In genomic region chr1:204224655-204225054, GRCh38 we compare ENCODE assay signal across 22 cellular contexts. TPM values are rescaled to one million over a fixed set of nuclear protein-coding genes. Genes with fewer than 3 reads are reported as not detected.
"Had no signal": no experiment of that assay in that cellular context is flagged by ENCODE, and none has a peak within 500 bp of the region (broad histone marks: within the 10 kb centered on the region; RNA-seq: fewer than 3 reads in every experiment).

No MANE protein-coding gene starts in this region.

- H3K9me3 ChIP-seq: ascending aorta, colonic mucosa, lower lobe of right lung, prostate gland had no signal

- H3K4me1 Mint-ChIP-seq: activated naive CD8-positive, alpha-beta T cell treated with anti-CD3 and anti-CD28 coated beads, Interleukin-2, amount 50 U/mL, for 24 hours had no signal

- H3K4me1 ChIP-seq: ascending aorta, colonic mucosa, lower lobe of right lung had no signal

- H3K27me3 ChIP-seq: ascending aorta, colonic mucosa had no signal

- H3K9me3 Mint-ChIP-seq: activated naive CD4-positive, alpha-beta T cell treated with anti-CD3 and anti-CD28 coated beads for 36 hours; activated naive CD8-positive, alpha-beta T cell treated with anti-CD3 and anti-CD28 coated beads, Interleukin-2, amount 50 U/mL, for 24 hours; activated T-helper 2 cell treated with anti-CD3 and anti-CD28 coated beads, Interferon-gamma antibody, Interleukin-2, Interleukin-4, amounts not matched to agents 10 μg/mL and 5 μg/mL and 100 μg/mL, durations not matched to agents 14 hours and 24 hours and 36 hours; mesothelial cell of epicardium; nephron progenitor cell; stimulated activated naive CD8-positive, alpha-beta T cell treated with anti-CD3 and anti-CD28 coated beads, Interleukin-15, Interleukin-2, amounts not matched to agents 100 ng/mL and 50 ng/mL, for 24 hours; type B pancreatic cell had no signal

- H3K27ac ChIP-seq: ascending aorta, colonic mucosa, lower lobe of right lung, prostate gland had no signal

- H3K4me3 Mint-ChIP-seq: activated naive CD4-positive, alpha-beta T cell treated with anti-CD3 and anti-CD28 coated beads for 36 hours; activated naive CD8-positive, alpha-beta T cell treated with anti-CD3 and anti-CD28 coated beads, Interleukin-2, amount 50 U/mL, for 24 hours; mesothelial cell of epicardium; nephron progenitor cell; stimulated activated naive CD8-positive, alpha-beta T cell treated with anti-CD3 and anti-CD28 coated beads, Interleukin-15, Interleukin-2, amounts not matched to agents 100 ng/mL and 50 ng/mL, for 24 hours; type B pancreatic cell had no signal

- ATAC-seq: activated naive CD8-positive, alpha-beta T cell treated with anti-CD3 and anti-CD28 coated beads, Interleukin-2, amount 50 U/mL, for 24 hours; lower lobe of right lung; right cardiac atrium had no signal

- FAIRE-seq: endometrium had no signal

- H3K27ac Mint-ChIP-seq: activated naive CD4-positive, alpha-beta T cell treated with anti-CD3 and anti-CD28 coated beads for 36 hours; activated naive CD8-positive, alpha-beta T cell treated with anti-CD3 and anti-CD28 coated beads, Interleukin-2, amount 50 U/mL, for 24 hours; activated T-helper 2 cell treated with anti-CD3 and anti-CD28 coated beads, Interferon-gamma antibody, Interleukin-2, Interleukin-4, amounts not matched to agents 10 μg/mL and 5 μg/mL and 100 μg/mL, durations not matched to agents 14 hours and 24 hours and 36 hours; mesothelial cell of epicardium; nephron progenitor cell; stimulated activated naive CD8-positive, alpha-beta T cell treated with anti-CD3 and anti-CD28 coated beads, Interleukin-15, Interleukin-2, amounts not matched to agents 100 ng/mL and 50 ng/mL, for 24 hours; type B pancreatic cell had no signal

- H3K36me3 ChIP-seq: ascending aorta had no signal

- DNase-seq: activated CD4-positive, alpha-beta T cell treated with anti-CD3 and anti-CD28 coated beads, Interleukin-2, amount 50 U/mL, for 48 hours; activated CD4-positive, CD25-positive, alpha-beta regulatory T cell treated with anti-CD3 and anti-CD28 coated beads, Interleukin-2, amount 50 U/mL, for 72 hours; activated naive CD4-positive, alpha-beta T cell treated with anti-CD3 and anti-CD28 coated beads for 36 hours; activated naive CD8-positive, alpha-beta T cell treated with anti-CD3 and anti-CD28 coated beads, Interleukin-2, amount 50 U/mL, for 24 hours; caudate nucleus; colonic mucosa; glutamatergic neuron; hypothalamus; lower lobe of right lung; nephron progenitor cell; occipital lobe; right cardiac atrium; T-helper 2 cell had no signal

- H3K4me3 ChIP-seq: ascending aorta, colonic mucosa, lower lobe of right lung, prostate gland had no signal

- H3K27me3 Mint-ChIP-seq: activated naive CD8-positive, alpha-beta T cell treated with anti-CD3 and anti-CD28 coated beads, Interleukin-2, amount 50 U/mL, for 24 hours; stimulated activated naive CD8-positive, alpha-beta T cell treated with anti-CD3 and anti-CD28 coated beads, Interleukin-15, Interleukin-2, amounts not matched to agents 100 ng/mL and 50 ng/mL, for 24 hours; type B pancreatic cell had no signal

RNA-seq across cellular contexts. Expression of gene GOLT1A, which starts 10.9 kb away (rescaled TPM):
- total RNA-seq: activated naive CD4-positive, alpha-beta T cell treated with anti-CD3 and anti-CD28 coated beads for 36 hours; ascending aorta; occipital lobe; right cardiac atrium had no signal
- polyA plus RNA-seq: right cardiac atrium had no signal

RNA-seq across cellular contexts. Expression of gene KISS1, which starts 28.4 kb away (rescaled TPM):
- total RNA-seq: activated naive CD4-positive, alpha-beta T cell treated with anti-CD3 and anti-CD28 coated beads for 36 hours; activated T-helper 2 cell treated with anti-CD3 and anti-CD28 coated beads, Interferon-gamma antibody, Interleukin-2, Interleukin-4, amounts not matched to agents 10 μg/mL and 5 μg/mL and 100 μg/mL, durations not matched to agents 14 hours and 24 hours and 36 hours; ascending aorta; lower lobe of right lung; occipital lobe; right cardiac atrium; temporal lobe had no signal
- polyA plus RNA-seq: esophagus, right cardiac atrium had no signal

RNA-seq across cellular contexts. Expression of gene REN, which starts 58.5 kb away (rescaled TPM):
- total RNA-seq: activated naive CD4-positive, alpha-beta T cell treated with anti-CD3 and anti-CD28 coated beads for 36 hours; activated T-helper 2 cell treated with anti-CD3 and anti-CD28 coated beads, Interferon-gamma antibody, Interleukin-2, Interleukin-4, amounts not matched to agents 10 μg/mL and 5 μg/mL and 100 μg/mL, durations not matched to agents 14 hours and 24 hours and 36 hours; ascending aorta; mesothelial cell of epicardium; occipital lobe; temporal lobe had no signal
